Comparison of ENCODE assay signal across 1 cellular context in the genomic region with DNA sequence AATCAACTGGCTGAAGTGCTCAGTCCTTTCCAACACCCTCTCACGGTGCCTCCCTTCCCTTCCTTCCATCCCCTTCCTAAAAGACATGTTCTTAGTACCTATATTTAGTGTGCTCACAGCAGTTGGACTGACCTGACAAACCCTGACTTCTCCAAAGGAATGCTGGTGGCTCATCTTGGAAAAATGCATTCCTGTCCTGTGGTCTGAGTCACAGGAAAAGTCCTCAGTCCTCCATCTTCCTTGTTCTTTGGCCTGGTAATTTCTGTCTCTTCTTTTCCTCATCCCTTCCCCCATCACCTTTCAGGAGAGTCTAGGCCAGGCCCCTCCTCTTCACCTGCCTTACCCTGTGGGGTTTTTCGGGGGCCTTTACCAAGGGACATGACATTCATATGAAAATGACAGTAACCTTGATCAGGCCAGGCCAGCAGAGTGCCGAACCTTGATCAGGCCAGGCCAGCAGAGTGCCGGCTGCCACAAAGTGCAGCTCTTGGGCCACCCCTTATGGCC.
A peak's percentile ranks its signal among the peaks of the same experiment; 100 is the strongest.
TF ChIP-seq lines count a peak whose summit lies in the region.

No MANE protein-coding gene starts in this region.

TF ChIP-seq in K562, 482 proteins besides CTCF, POLR2A, EP300 and RAD21 (continued from another document and continues in another):
- 0 out of 2 replicates have a peak, but pooled peaks have one; percentile 19 for TF ChIP-seq HCFC1 (IDR thresholded peaks at IDR 0.05; ENCODE audit: low read depth, low read length)
- TF ChIP-seq SMARCA5 (IDR thresholded peaks at IDR 0.05) = no peak
- TF ChIP-seq KHSRP (IDR thresholded peaks at IDR 0.05) = no peak
- no peak for TF ChIP-seq NCOR1 (IDR thresholded peaks at IDR 0.05)
- no peak for TF ChIP-seq CHD1 (IDR thresholded peaks at IDR 0.05; ENCODE audit: low read length)
- no peak for TF ChIP-seq HMG20B (CRISPR knock-in tag; IDR thresholded peaks at IDR 0.05)
- no peak for TF ChIP-seq GABPB1 (CRISPR knock-in tag; IDR thresholded peaks at IDR 0.05)
- TF ChIP-seq ZNF79 (CRISPR knock-in tag; IDR thresholded peaks at IDR 0.05; ENCODE audit: low read depth) = no peak
- TF ChIP-seq, protein P1, sequence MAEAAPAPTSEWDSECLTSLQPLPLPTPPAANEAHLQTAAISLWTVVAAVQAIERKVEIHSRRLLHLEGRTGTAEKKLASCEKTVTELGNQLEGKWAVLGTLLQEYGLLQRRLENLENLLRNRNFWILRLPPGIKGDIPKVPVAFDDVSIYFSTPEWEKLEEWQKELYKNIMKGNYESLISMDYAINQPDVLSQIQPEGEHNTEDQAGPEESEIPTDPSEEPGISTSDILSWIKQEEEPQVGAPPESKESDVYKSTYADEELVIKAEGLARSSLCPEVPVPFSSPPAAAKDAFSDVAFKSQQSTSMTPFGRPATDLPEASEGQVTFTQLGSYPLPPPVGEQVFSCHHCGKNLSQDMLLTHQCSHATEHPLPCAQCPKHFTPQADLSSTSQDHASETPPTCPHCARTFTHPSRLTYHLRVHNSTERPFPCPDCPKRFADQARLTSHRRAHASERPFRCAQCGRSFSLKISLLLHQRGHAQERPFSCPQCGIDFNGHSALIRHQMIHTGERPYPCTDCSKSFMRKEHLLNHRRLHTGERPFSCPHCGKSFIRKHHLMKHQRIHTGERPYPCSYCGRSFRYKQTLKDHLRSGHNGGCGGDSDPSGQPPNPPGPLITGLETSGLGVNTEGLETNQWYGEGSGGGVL (CRISPR knock-in tag; IDR thresholded peaks at IDR 0.05) = no peak
- TF ChIP-seq RUNX1 (IDR thresholded peaks at IDR 0.05; ENCODE audit: low read depth) = no peak
- TF ChIP-seq SMAD4 (CRISPR knock-in tag; conservative IDR thresholded peaks at IDR 0.05) = no peak
- TF ChIP-seq, protein P2, sequence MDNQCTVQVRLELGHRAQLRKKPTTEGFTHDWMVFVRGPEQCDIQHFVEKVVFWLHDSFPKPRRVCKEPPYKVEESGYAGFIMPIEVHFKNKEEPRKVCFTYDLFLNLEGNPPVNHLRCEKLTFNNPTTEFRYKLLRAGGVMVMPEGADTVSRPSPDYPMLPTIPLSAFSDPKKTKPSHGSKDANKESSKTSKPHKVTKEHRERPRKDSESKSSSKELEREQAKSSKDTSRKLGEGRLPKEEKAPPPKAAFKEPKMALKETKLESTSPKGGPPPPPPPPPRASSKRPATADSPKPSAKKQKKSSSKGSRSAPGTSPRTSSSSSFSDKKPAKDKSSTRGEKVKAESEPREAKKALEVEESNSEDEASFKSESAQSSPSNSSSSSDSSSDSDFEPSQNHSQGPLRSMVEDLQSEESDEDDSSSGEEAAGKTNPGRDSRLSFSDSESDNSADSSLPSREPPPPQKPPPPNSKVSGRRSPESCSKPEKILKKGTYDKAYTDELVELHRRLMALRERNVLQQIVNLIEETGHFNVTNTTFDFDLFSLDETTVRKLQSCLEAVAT (IDR thresholded peaks at IDR 0.05) = peak in 1 of 2 experiments; percentile 99; a peak in 2 of 4 replicates
- TF ChIP-seq, protein P3, sequence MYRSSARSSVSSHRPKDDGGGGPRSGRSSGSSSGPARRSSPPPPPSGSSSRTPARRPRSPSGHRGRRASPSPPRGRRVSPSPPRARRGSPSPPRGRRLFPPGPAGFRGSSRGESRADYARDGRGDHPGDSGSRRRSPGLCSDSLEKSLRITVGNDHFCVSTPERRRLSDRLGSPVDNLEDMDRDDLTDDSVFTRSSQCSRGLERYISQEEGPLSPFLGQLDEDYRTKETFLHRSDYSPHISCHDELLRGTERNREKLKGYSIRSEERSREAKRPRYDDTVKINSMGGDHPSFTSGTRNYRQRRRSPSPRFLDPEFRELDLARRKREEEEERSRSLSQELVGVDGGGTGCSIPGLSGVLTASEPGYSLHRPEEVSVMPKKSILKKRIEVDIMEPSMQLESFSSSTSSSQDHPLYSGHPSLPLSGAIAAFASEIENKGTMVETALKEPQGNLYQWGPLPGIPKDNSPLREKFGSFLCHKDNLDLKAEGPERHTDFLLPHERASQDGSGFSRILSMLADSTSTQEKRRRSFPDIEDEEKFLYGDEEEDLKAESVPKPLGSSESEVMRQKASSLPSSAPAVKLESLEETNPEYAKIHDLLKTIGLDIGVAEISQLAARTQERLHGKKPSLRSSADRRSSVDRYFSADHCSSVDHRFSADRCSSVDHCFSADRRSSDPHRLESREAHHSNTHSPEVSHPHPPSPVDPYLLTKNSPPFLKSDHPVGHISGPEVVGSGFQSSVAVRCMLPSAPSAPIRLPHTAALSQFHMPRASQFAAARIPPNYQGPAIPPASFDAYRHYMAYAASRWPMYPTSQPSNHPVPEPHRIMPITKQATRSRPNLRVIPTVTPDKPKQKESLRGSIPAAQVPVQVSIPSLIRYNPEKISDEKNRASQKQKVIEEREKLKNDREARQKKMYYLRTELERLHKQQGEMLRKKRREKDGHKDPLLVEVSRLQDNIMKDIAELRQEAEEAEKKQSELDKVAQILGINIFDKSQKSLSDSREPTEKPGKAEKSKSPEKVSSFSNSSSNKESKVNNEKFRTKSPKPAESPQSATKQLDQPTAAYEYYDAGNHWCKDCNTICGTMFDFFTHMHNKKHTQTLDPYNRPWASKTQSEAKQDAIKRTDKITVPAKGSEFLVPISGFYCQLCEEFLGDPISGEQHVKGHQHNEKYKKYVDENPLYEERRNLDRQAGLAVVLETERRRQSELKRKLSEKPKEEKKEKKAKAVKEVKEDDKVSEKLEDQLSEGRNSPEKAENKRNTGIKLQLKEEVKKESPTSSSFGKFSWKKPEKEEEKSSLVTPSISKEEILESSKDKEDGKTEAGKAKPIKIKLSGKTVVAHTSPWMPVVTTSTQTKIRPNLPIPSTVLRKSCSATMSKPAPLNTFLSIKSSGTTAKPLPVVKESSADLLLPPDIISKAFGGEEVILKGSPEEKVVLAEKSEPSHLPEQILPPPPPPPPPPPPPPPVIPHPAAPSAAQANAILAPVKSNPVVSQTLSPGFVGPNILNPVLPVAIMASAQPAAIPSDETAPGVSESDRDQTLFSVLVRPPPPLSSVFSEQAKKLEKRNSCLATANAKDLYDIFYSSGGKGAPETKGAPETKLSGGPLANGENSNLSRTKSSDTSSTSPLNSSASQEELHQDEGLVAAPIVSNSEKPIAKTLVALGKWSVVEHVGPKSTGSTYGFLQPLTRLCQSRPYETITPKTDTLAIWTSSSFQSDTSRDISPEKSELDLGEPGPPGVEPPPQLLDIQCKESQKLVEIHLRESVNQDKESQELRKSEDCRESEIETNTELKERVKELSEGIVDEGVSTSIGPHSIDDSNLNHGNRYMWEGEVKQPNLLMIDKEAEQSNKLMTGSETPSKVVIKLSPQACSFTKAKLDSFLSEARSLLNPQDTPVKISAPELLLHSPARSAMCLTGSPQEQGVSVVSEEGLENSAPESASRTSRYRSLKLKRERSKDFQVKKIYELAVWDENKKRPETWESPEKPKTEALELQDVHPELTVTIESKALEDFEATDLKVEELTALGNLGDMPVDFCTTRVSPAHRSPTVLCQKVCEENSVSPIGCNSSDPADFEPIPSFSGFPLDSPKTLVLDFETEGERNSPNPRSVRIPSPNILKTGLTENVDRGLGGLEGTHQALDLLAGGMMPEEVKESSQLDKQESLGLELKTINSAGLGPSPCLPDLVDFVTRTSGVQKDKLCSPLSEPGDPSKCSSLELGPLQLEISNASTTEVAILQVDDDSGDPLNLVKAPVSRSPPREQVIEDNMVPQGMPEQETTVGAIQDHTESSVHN (IDR thresholded peaks at IDR 0.05; ENCODE audit: borderline replicate concordance in 1 of 2, low read depth in 1 of 2) = no peak
- TF ChIP-seq, protein P4, sequence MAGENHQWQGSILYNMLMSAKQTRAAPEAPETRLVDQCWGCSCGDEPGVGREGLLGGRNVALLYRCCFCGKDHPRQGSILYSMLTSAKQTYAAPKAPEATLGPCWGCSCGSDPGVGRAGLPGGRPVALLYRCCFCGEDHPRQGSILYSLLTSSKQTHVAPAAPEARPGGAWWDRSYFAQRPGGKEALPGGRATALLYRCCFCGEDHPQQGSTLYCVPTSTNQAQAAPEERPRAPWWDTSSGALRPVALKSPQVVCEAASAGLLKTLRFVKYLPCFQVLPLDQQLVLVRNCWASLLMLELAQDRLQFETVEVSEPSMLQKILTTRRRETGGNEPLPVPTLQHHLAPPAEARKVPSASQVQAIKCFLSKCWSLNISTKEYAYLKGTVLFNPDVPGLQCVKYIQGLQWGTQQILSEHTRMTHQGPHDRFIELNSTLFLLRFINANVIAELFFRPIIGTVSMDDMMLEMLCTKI (IDR thresholded peaks at IDR 0.05; ENCODE audit: partially characterized antibody) = no peak
- TF ChIP-seq, protein P5, sequence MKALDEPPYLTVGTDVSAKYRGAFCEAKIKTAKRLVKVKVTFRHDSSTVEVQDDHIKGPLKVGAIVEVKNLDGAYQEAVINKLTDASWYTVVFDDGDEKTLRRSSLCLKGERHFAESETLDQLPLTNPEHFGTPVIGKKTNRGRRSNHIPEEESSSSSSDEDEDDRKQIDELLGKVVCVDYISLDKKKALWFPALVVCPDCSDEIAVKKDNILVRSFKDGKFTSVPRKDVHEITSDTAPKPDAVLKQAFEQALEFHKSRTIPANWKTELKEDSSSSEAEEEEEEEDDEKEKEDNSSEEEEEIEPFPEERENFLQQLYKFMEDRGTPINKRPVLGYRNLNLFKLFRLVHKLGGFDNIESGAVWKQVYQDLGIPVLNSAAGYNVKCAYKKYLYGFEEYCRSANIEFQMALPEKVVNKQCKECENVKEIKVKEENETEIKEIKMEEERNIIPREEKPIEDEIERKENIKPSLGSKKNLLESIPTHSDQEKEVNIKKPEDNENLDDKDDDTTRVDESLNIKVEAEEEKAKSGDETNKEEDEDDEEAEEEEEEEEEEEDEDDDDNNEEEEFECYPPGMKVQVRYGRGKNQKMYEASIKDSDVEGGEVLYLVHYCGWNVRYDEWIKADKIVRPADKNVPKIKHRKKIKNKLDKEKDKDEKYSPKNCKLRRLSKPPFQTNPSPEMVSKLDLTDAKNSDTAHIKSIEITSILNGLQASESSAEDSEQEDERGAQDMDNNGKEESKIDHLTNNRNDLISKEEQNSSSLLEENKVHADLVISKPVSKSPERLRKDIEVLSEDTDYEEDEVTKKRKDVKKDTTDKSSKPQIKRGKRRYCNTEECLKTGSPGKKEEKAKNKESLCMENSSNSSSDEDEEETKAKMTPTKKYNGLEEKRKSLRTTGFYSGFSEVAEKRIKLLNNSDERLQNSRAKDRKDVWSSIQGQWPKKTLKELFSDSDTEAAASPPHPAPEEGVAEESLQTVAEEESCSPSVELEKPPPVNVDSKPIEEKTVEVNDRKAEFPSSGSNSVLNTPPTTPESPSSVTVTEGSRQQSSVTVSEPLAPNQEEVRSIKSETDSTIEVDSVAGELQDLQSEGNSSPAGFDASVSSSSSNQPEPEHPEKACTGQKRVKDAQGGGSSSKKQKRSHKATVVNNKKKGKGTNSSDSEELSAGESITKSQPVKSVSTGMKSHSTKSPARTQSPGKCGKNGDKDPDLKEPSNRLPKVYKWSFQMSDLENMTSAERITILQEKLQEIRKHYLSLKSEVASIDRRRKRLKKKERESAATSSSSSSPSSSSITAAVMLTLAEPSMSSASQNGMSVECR (CRISPR knock-in tag; IDR thresholded peaks at IDR 0.05) = no peak
- TF ChIP-seq KLF6 (CRISPR knock-in tag; IDR thresholded peaks at IDR 0.05; ENCODE audit: borderline replicate concordance) = no peak
- no peak for TF ChIP-seq PHB (CRISPR knock-in tag; IDR thresholded peaks at IDR 0.05)
- TF ChIP-seq DMBX1 (CRISPR knock-in tag; IDR thresholded peaks at IDR 0.05; ENCODE audit: borderline replicate concordance) = no peak
- TF ChIP-seq NCOA2 (IDR thresholded peaks at IDR 0.05; ENCODE audit: partially characterized antibody in 2 of 2) = no peak
- TF ChIP-seq ZNF778 (CRISPR knock-in tag; IDR thresholded peaks at IDR 0.05) = no peak
- no peak for TF ChIP-seq ZNF717 (CRISPR knock-in tag; IDR thresholded peaks at IDR 0.05)
- no peak for TF ChIP-seq POLR3G (IDR thresholded peaks at IDR 0.05; ENCODE audit: extremely low read depth, insufficient read length, insufficient replicate concordance)
- no peak for TF ChIP-seq MTA3 (IDR thresholded peaks at IDR 0.05; ENCODE audit: borderline replicate concordance)
- TF ChIP-seq, protein P6, sequence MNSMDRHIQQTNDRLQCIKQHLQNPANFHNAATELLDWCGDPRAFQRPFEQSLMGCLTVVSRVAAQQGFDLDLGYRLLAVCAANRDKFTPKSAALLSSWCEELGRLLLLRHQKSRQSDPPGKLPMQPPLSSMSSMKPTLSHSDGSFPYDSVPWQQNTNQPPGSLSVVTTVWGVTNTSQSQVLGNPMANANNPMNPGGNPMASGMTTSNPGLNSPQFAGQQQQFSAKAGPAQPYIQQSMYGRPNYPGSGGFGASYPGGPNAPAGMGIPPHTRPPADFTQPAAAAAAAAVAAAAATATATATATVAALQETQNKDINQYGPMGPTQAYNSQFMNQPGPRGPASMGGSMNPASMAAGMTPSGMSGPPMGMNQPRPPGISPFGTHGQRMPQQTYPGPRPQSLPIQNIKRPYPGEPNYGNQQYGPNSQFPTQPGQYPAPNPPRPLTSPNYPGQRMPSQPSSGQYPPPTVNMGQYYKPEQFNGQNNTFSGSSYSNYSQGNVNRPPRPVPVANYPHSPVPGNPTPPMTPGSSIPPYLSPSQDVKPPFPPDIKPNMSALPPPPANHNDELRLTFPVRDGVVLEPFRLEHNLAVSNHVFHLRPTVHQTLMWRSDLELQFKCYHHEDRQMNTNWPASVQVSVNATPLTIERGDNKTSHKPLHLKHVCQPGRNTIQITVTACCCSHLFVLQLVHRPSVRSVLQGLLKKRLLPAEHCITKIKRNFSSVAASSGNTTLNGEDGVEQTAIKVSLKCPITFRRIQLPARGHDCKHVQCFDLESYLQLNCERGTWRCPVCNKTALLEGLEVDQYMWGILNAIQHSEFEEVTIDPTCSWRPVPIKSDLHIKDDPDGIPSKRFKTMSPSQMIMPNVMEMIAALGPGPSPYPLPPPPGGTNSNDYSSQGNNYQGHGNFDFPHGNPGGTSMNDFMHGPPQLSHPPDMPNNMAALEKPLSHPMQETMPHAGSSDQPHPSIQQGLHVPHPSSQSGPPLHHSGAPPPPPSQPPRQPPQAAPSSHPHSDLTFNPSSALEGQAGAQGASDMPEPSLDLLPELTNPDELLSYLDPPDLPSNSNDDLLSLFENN (IDR thresholded peaks at IDR 0.05; ENCODE audit: low read depth in 2 of 2, low read length in 2 of 2) = peak in 1 of 2 experiments; percentile 82; a peak in 2 of 4 replicates
- no peak for TF ChIP-seq ZNF445 (CRISPR knock-in tag; IDR thresholded peaks at IDR 0.05; ENCODE audit: low read depth)
- TF ChIP-seq ARID1B (IDR thresholded peaks at IDR 0.05) = no peak
- TF ChIP-seq, protein P7, sequence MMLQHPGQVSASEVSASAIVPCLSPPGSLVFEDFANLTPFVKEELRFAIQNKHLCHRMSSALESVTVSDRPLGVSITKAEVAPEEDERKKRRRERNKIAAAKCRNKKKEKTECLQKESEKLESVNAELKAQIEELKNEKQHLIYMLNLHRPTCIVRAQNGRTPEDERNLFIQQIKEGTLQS (IDR thresholded peaks at IDR 0.05) = no peak
- TF ChIP-seq, protein P7 (CRISPR knock-in tag; conservative IDR thresholded peaks at IDR 0.05) = no peak
- TF ChIP-seq SMC3 (conservative IDR thresholded peaks at IDR 0.05; ENCODE audit: insufficient read depth, low read depth, low read length) = no peak
- no peak for TF ChIP-seq MYNN (IDR thresholded peaks at IDR 0.05)
- TF ChIP-seq MYNN (CRISPR knock-in tag; IDR thresholded peaks at IDR 0.05) = no peak
- no peak for TF ChIP-seq LCOR (CRISPR knock-in tag; IDR thresholded peaks at IDR 0.05)
